22 cellular contexts compared by ENCODE assay signal in the genomic region with DNA sequence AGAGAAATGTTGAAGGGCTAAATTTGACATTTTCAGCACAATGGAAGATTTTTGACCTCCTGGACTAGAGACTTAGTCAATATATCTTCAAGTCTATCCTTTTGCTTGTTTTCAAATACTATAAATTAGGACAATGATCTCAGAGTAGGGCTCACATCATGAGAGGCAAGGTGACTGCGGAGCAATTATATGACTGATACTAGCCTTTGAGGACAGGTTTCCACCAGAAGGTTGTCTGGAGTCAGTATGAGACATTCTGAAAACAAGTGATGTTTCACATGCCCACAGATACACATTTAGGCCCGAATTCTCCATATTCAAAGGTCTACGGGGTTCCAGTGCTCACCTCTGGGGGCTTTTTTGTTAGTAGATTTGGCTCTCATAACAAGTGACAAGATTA.
A peak's percentile ranks its signal among the peaks of the same experiment; 100 is the strongest.
DNase-seq lines count a peak whose midpoint lies in the region; ATAC-seq and TF ChIP-seq lines count a peak whose summit lies in the region.
"Had no signal": no experiment of that assay in that cellular context is flagged by ENCODE, and none has a peak within 500 bp of the region (broad histone marks: within the 10 kb centered on the region; RNA-seq: fewer than 3 reads in every experiment).

No MANE protein-coding gene starts in this region.

- H3K9me3 Mint-ChIP-seq in naive B cell (no peaks in the 10 kb centered on the region), Caco-2 (ENCODE audit: unreplicated experiment) (peaks cover 9% of the 10 kb centered on the region)
- no peaks in the 10 kb centered on the region for H3K9me3 Mint-ChIP-seq in effector memory CD8-positive, alpha-beta T cell
- H3K9me3 Mint-ChIP-seq: CD8-positive, alpha-beta T cell had no signal

- BruUV-seq in Caco-2 (replicated peaks; lab: Mats Ljungman, UMichigan) = no TSS peak

- H3K4me1 ChIP-seq in Caco-2 = no peaks in the 10 kb centered on the region

- H3K4me1 Mint-ChIP-seq in naive B cell (peaks cover 28 to 57% (median 48%) of the 10 kb centered on the region in 3 donors), Caco-2 (ENCODE audit: low read depth, unreplicated experiment) (no peaks in the 10 kb centered on the region)
- H3K4me1 Mint-ChIP-seq in effector memory CD8-positive, alpha-beta T cell (ENCODE audit: low read depth in 2 of 2) = peaks cover 8 to 23% of the 10 kb centered on the region in 2 donors

- H3K27ac Mint-ChIP-seq in naive B cell = peak overlapping the region in 5 of 6 donors; percentile 19 to 86 (median 59)
- H3K27ac Mint-ChIP-seq in effector memory CD8-positive, alpha-beta T cell = no peak overlapping the region
- no peak overlapping the region for H3K27ac Mint-ChIP-seq in Caco-2 (ENCODE audit: unreplicated experiment)
- H3K27ac Mint-ChIP-seq: activated CD8-positive, alpha-beta memory T cell treated with anti-CD3 and anti-CD28 coated beads, Interleukin-2, amount 10 ng/mL, durations not matched to agents 7 days and 5 days; CD8-positive, alpha-beta T cell had no signal

- H3K36me3 Mint-ChIP-seq in naive B cell (no peaks in the 10 kb centered on the region), Caco-2 (ENCODE audit: insufficient read depth, unreplicated experiment) (no peaks in the 10 kb centered on the region)
- H3K36me3 Mint-ChIP-seq in effector memory CD8-positive, alpha-beta T cell (ENCODE audit: insufficient read depth) = no peaks in the 10 kb centered on the region
- H3K36me3 Mint-ChIP-seq: CD8-positive, alpha-beta T cell had no signal

- TF ChIP-seq CTCF in GM13977 (IDR thresholded peaks at IDR 0.05; ENCODE audit: extremely low read depth, insufficient read depth, missing control alignments) (no peak), Caco-2 (IDR thresholded peaks at IDR 0.05; ENCODE audit: insufficient read depth in 1 of 2, low read depth in 1 of 2, low read length in 1 of 2, severe bottlenecking in 1 of 2, unreplicated experiment in 1 of 2) (no peak)

- CTCF ChIA-PET in Caco-2 (lab: Charles Lee) = no interaction called here

- peak; percentile 15 for DNase-seq in GM13977 (ENCODE audit: low spot score)
- no peak for DNase-seq in naive B cell
- DNase-seq in effector memory CD8-positive, alpha-beta T cell = no peak
- DNase-seq in SHP77 (lab: John Stamatoyannopoulos, UW) = no peak
- no peak for DNase-seq in Caco-2
- DNase-seq in NCI-H2081 (lab: John Stamatoyannopoulos, UW) = no peak
- DNase-seq: activated CD4-positive, alpha-beta T cell treated with anti-CD3 and anti-CD28 coated beads for 48 hours; activated CD8-positive, alpha-beta memory T cell treated with anti-CD3 and anti-CD28 coated beads, Interleukin-2, amount 10 ng/mL, durations not matched to agents 7 days and 5 days; CD8-positive, alpha-beta T cell; foreskin fibroblast; KG1; left lung; NCI-H1436 treated with DMSO at 0.1 percent for 48 hours; NCI-H2227 treated with DMSO at 0.1 percent for 48 hours; NCI-H748 treated with DMSO at 0.1 percent for 48 hours; ovary; Right ventricle myocardium superior; spleen; stimulated activated CD4-positive, alpha-beta T cell treated with anti-CD3 and anti-CD28 coated beads, Interleukin-4, amount 100 ng/mL, for 24 hours had no signal

- H3K4me3 ChIP-seq in Caco-2 (ENCODE audit: low read depth, low read length) = no peak overlapping the region
- H3K4me3 ChIP-seq: left lung, ovary, spleen had no signal

- H3K27me3 ChIP-seq in Caco-2 (replicated peaks; ENCODE audit: control insufficient read depth, insufficient read depth, low read length) = no peaks in the 10 kb centered on the region
- H3K27me3 ChIP-seq: left lung, ovary, spleen had no signal

- H3K9me3 ChIP-seq in Caco-2 = no peaks in the 10 kb centered on the region
- H3K9me3 ChIP-seq: left lung, ovary, spleen had no signal

- no peaks in the 10 kb centered on the region for H3K36me3 ChIP-seq in Caco-2 (ENCODE audit: control insufficient read depth, insufficient read depth, low read length)
- H3K36me3 ChIP-seq: left lung, ovary, spleen had no signal

- intact Hi-C loops in Caco-2 (cut with micrococcal nuclease; ENCODE audit: unreplicated experiment) = no loop called here

- H3K27me3 Mint-ChIP-seq in naive B cell (no peaks in the 10 kb centered on the region), Caco-2 (ENCODE audit: insufficient read depth, unreplicated experiment) (no peaks in the 10 kb centered on the region)
- H3K27me3 Mint-ChIP-seq in effector memory CD8-positive, alpha-beta T cell = no peaks in the 10 kb centered on the region
- H3K27me3 Mint-ChIP-seq: activated CD8-positive, alpha-beta memory T cell treated with anti-CD3 and anti-CD28 coated beads, Interleukin-2, amount 10 ng/mL, durations not matched to agents 7 days and 5 days had no signal

- in situ Hi-C loops in GM13977 (cut with MboI; ENCODE audit: low pct_unique_long_range_greater_than_20kb, low sequenced_read_pairs, unreplicated experiment) = no loop called here

- H3K4me3 Mint-ChIP-seq in naive B cell (peak overlapping the region in 2 of 8 donors; percentile 1 to 27), Caco-2 (ENCODE audit: unreplicated experiment) (no peak overlapping the region)
- H3K4me3 Mint-ChIP-seq in effector memory CD8-positive, alpha-beta T cell = no peak overlapping the region
- H3K4me3 Mint-ChIP-seq: activated CD8-positive, alpha-beta memory T cell treated with anti-CD3 and anti-CD28 coated beads, Interleukin-2, amount 10 ng/mL, durations not matched to agents 7 days and 5 days; CD8-positive, alpha-beta T cell; natural killer cell treated with Interleukin-12 subunit alpha and Interleukin-12 subunit beta and Interleukin-15 and Interleukin-18, amount 100 ng/mL, for 72 hours had no signal

- ATAC-seq in GM21360 (IDR thresholded peaks at IDR 0.05; ENCODE audit: unreplicated experiment) (peak; percentile 44), HG03280 (IDR thresholded peaks at IDR 0.05; ENCODE audit: unreplicated experiment) (peak; percentile 28), naive B cell (ENCODE audit: low read depth in 2 of 2) (no peak)
- ATAC-seq in effector memory CD8-positive, alpha-beta T cell (replicated peaks) = no peak
- ATAC-seq: activated CD8-positive, alpha-beta memory T cell treated with anti-CD3 and anti-CD28 coated beads, Interleukin-2, amount 10 ng/mL, durations not matched to agents 7 days and 5 days; CD8-positive, alpha-beta T cell; left lung; natural killer cell treated with Interleukin-12 subunit alpha and Interleukin-12 subunit beta and Interleukin-15 and Interleukin-18, amount 100 ng/mL, for 72 hours had no signal

- POLR2A ChIA-PET in Caco-2 (lab: Charles Lee) = no interaction called here

Comparison
In these comparisons a context has a peak if more than half of its experiments do, and no peak if none do; other contexts are left out.
1. ATAC-seq: peak in GM21360 (single experiment) and HG03280 (single experiment); none in naive B cell (0 of 2) and effector memory CD8-positive, alpha-beta T cell (single experiment).
2. H3K27ac Mint-ChIP-seq: peak in naive B cell (5 of 6); none in effector memory CD8-positive, alpha-beta T cell (0 of 2) and Caco-2 (single experiment).